2 cellular contexts compared by ENCODE assay signal in genomic region chr3:187222801-187223200, GRCh38.
A peak's percentile ranks its signal among the peaks of the same experiment; 100 is the strongest.
TF ChIP-seq lines count a peak whose summit lies in the region.

No MANE protein-coding gene starts in this region.

TF ChIP-seq in IMR-90, 13 proteins besides CTCF, POLR2A, EP300 and RAD21:
- TF ChIP-seq RFX5 (IDR thresholded peaks at IDR 0.05; ENCODE audit: low read depth, low read length) = no peak
- TF ChIP-seq MAZ (IDR thresholded peaks at IDR 0.05; ENCODE audit: borderline replicate concordance, low read depth, low read length) = no peak
- no peak for TF ChIP-seq MAFK (IDR thresholded peaks at IDR 0.05; ENCODE audit: low read depth, low read length)
- TF ChIP-seq RCOR1 (IDR thresholded peaks at IDR 0.05; ENCODE audit: insufficient replicate concordance, low read length) = no peak
- TF ChIP-seq CHD1 (IDR thresholded peaks at IDR 0.05; ENCODE audit: low read depth, low read length) = no peak
TF ChIP-seq in IMR-90: peak in this region for 0.

TF ChIP-seq in HepG2, 621 proteins besides CTCF, POLR2A, EP300 and RAD21:
- TF ChIP-seq ZNF354B (CRISPR knock-in tag; IDR thresholded peaks at IDR 0.05) (no peak), ZNF616 (CRISPR knock-in tag; IDR thresholded peaks at IDR 0.05; ENCODE audit: low read depth) (no peak), SALL1 (CRISPR knock-in tag; IDR thresholded peaks at IDR 0.05) (peak; percentile 68), ZNF350 (CRISPR knock-in tag; IDR thresholded peaks at IDR 0.05; ENCODE audit: borderline replicate concordance, low read depth) (0 out of 2 replicates have a peak, but pooled peaks have one; percentile 20), HNF4A (CRISPR knock-in tag; IDR thresholded peaks at IDR 0.05) (peak; percentile 83), NCOR1 (IDR thresholded peaks at IDR 0.05; ENCODE audit: borderline replicate concordance, low read length) (peak; percentile 27; the same call in 1 of the 2 replicates), PAXIP1 (CRISPR knock-in tag; conservative IDR thresholded peaks at IDR 0.05) (peak; percentile 81), HDAC1 (CRISPR knock-in tag; IDR thresholded peaks at IDR 0.05) (no peak), PITX1 (CRISPR knock-in tag; IDR thresholded peaks at IDR 0.05) (0 out of 2 replicates have a peak, but pooled peaks have one; percentile 19), PCBP2 (optimal IDR thresholded peaks at IDR 0.05; ENCODE audit: low read depth, low read length, poor library complexity, severe bottlenecking) (no peak), RFXAP (CRISPR knock-in tag; IDR thresholded peaks at IDR 0.05; ENCODE audit: borderline replicate concordance) (no peak), DNMT1 (CRISPR knock-in tag; IDR thresholded peaks at IDR 0.05) (no peak), HNF4G (IDR thresholded peaks at IDR 0.05; ENCODE audit: borderline replicate concordance, low read depth, low read length) (peak; percentile 42; the same call in 1 of the 2 replicates), HNF4G (CRISPR knock-in tag; IDR thresholded peaks at IDR 0.05; ENCODE audit: borderline replicate concordance, low read depth) (no peak), ARID5B (CRISPR knock-in tag; IDR thresholded peaks at IDR 0.05) (peak; percentile 31; the same call in 1 of the 2 replicates), AHDC1 (CRISPR knock-in tag; IDR thresholded peaks at IDR 0.05; ENCODE audit: borderline replicate concordance) (peak; percentile 55; the same call in 1 of the 2 replicates), ZNF281 (CRISPR knock-in tag; IDR thresholded peaks at IDR 0.05; ENCODE audit: borderline replicate concordance) (peak; percentile 42; the same call in 1 of the 2 replicates), ZNF839 (CRISPR knock-in tag; IDR thresholded peaks at IDR 0.05; ENCODE audit: borderline replicate concordance) (no peak), SOX6 (IDR thresholded peaks at IDR 0.05) (no peak), SOX6 (CRISPR knock-in tag; IDR thresholded peaks at IDR 0.05) (peak; percentile 46; the same call in 1 of the 2 replicates), SOX5 (CRISPR knock-in tag; IDR thresholded peaks at IDR 0.05; ENCODE audit: borderline replicate concordance) (peak; percentile 16; the same call in 1 of the 2 replicates), GFI1 (CRISPR knock-in tag; IDR thresholded peaks at IDR 0.05; ENCODE audit: borderline replicate concordance) (0 out of 2 replicates have a peak, but pooled peaks have one; percentile 39), ZBTB4 (CRISPR knock-in tag; IDR thresholded peaks at IDR 0.05; ENCODE audit: borderline replicate concordance) (no peak), MXI1 (IDR thresholded peaks at IDR 0.05; ENCODE audit: borderline replicate concordance, low read depth, low read length) (no peak), BRD4 (CRISPR knock-in tag; IDR thresholded peaks at IDR 0.05) (no peak), MEF2D (CRISPR knock-in tag; IDR thresholded peaks at IDR 0.05) (0 out of 2 replicates have a peak, but pooled peaks have one; percentile 41), NFKB2 (CRISPR knock-in tag; IDR thresholded peaks at IDR 0.05; ENCODE audit: borderline replicate concordance) (no peak), NFIC (IDR thresholded peaks at IDR 0.05; ENCODE audit: low read length) (peak; percentile 28; the same call in 1 of the 2 replicates), HMGXB4 (CRISPR knock-in tag; IDR thresholded peaks at IDR 0.05; ENCODE audit: borderline replicate concordance in 1 of 2, low read depth in 1 of 2) (no peak), KDM6A (CRISPR knock-in tag; IDR thresholded peaks at IDR 0.05; ENCODE audit: low read depth) (peak; percentile 25; the same call in 1 of the 2 replicates), MIER3 (CRISPR knock-in tag; IDR thresholded peaks at IDR 0.05; ENCODE audit: borderline replicate concordance) (no peak), ZNF567 (CRISPR knock-in tag; IDR thresholded peaks at IDR 0.05; ENCODE audit: borderline replicate concordance) (no peak), HOXA9 (CRISPR knock-in tag; IDR thresholded peaks at IDR 0.05; ENCODE audit: borderline replicate concordance) (no peak), RNF2 (conservative IDR thresholded peaks at IDR 0.05; ENCODE audit: low read depth) (no peak), MED1 (CRISPR knock-in tag; IDR thresholded peaks at IDR 0.05) (0 out of 2 replicates have a peak, but pooled peaks have one; percentile 34)
